9 cellular contexts compared by ENCODE assay signal in the genomic region with DNA sequence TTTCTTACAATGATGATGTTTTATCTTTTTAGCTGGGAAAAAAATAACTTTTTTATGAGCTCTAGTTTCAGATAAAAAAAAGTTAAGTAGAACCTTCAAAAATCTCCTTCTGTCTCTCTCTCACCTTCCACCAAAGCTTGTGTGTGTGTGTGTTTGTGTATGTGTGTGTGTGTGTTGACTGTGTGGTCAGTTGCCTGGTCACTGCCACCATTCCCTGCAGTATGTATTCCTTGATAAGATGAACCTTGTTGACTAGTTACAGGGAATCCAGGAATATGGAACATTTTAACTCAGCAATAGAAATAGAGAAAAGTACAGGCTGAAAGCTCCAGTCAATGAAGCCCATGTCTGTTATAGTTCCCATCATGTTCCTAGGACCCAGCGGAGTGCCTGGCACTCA.
"Had no signal": no experiment of that assay in that cellular context is flagged by ENCODE, and none has a peak within 500 bp of the region (broad histone marks: within the 10 kb centered on the region; RNA-seq: fewer than 3 reads in every experiment).

No MANE protein-coding gene starts in this region.

- H3K9me3 ChIP-seq: HAP-1 had no signal

- H3K4me3 ChIP-seq: GM23248, HAP-1 had no signal

- H3K4me1 ChIP-seq: HAP-1 had no signal

- FAIRE-seq: HepG2 had no signal

- H3K9ac ChIP-seq: GM23248 had no signal

- H3K36me3 ChIP-seq: HAP-1 had no signal

- H2AFZ ChIP-seq: GM23248 had no signal

- H3K27ac ChIP-seq: GM23248, HL-60 had no signal

- DNase-seq: GM23248, GOT3, H7, HFFc6, KBM-7 had no signal

- ATAC-seq: HCT116, HepG2 had no signal
